In genomic region chr12:132908145-132909029, GRCh38 we compare ENCODE assay signal across 7 cellular contexts. TPM values are rescaled to one million over a fixed set of nuclear protein-coding genes. Genes with fewer than 3 reads are reported as not detected.
A peak's percentile ranks its signal among the peaks of the same experiment; 100 is the strongest.
DNase-seq lines count a peak whose midpoint lies in the region; ATAC-seq and TF ChIP-seq lines count a peak whose summit lies in the region.

No MANE protein-coding gene starts in this region.

- H2BK5ac ChIP-seq in mesendoderm (ENCODE audit: low read length): no peak overlapping the region

- no peaks in the 10 kb centered on the region for H3K27me3 ChIP-seq in endodermal cell (ENCODE audit: control insufficient read depth, insufficient read depth, low read length, poor library complexity, severe bottlenecking)
- no peaks in the 10 kb centered on the region for H3K27me3 ChIP-seq in mesendoderm (ENCODE audit: insufficient read depth, low read length, poor library complexity)

- peak overlapping the region; percentile 86 for H3K56ac ChIP-seq in mesendoderm (ENCODE audit: low read length)

- no peak overlapping the region for H3K23ac ChIP-seq in mesendoderm (ENCODE audit: low read length)

- no peak for TF ChIP-seq CTCF in endodermal cell (conservative IDR thresholded peaks at IDR 0.05)

- H3K9ac ChIP-seq in endodermal cell (ENCODE audit: extremely low read depth, low read length, poor library complexity, severe bottlenecking) (peak overlapping the region; percentile 34), mesendoderm (ENCODE audit: low read length) (peak overlapping the region; percentile 78)

- DNase-seq in NCI-H460 (ENCODE audit: extremely low read depth, low read depth): peak; percentile 99
- DNase-seq in activated CD8-positive, alpha-beta memory T cell treated with anti-CD3 and anti-CD28 coated beads, Interleukin-2, amount 50 U/mL, for 24 hours (ENCODE audit: extremely low read depth): peak; percentile 94
- DNase-seq in endodermal cell: peak; percentile 100
- DNase-seq in mesendoderm: peak; percentile 100
- peak; percentile 90 for DNase-seq in stimulated activated CD8-positive, alpha-beta memory T cell treated with anti-CD3 and anti-CD28 coated beads, Interleukin-12 subunit alpha, Interleukin-12 subunit beta, amount 100 ng/mL, for 1 hour (ENCODE audit: low read depth)

- ATAC-seq in GM18520 (IDR thresholded peaks at IDR 0.05; ENCODE audit: unreplicated experiment) (peak; percentile 73), HG03039 (IDR thresholded peaks at IDR 0.05; ENCODE audit: unreplicated experiment) (peak; percentile 90)

- no peaks in the 10 kb centered on the region for H3K79me2 ChIP-seq in mesendoderm (ENCODE audit: control insufficient read depth, insufficient read depth, low read length)

- peaks cover 35% of the 10 kb centered on the region for H3K9me3 Mint-ChIP-seq in endodermal cell

- peak overlapping the region; percentile 49 for H3K27ac ChIP-seq in endodermal cell (ENCODE audit: low read depth, low read length)
- H3K27ac ChIP-seq in mesendoderm (ENCODE audit: low read depth, low read length): peak overlapping the region; percentile 67

- no peak overlapping the region for H4K5ac ChIP-seq in mesendoderm (ENCODE audit: low read length)

- no peak overlapping the region for H2BK15ac ChIP-seq in mesendoderm (replicated peaks; ENCODE audit: low read depth)

- H3K4me1 ChIP-seq in endodermal cell (ENCODE audit: control insufficient read depth, insufficient read depth, low read length): no peaks in the 10 kb centered on the region
- H3K4me1 ChIP-seq in mesendoderm (ENCODE audit: control insufficient read depth, low read depth, low read length): peaks cover 2% of the 10 kb centered on the region

- no peak overlapping the region for H4K8ac ChIP-seq in mesendoderm (ENCODE audit: low read depth, low read length)

- peak overlapping the region; percentile 5 for H3K18ac ChIP-seq in mesendoderm (ENCODE audit: low read length)

- H3K27me3 Mint-ChIP-seq in endodermal cell (ENCODE audit: insufficient read depth): peaks cover 28% of the 10 kb centered on the region

- peak overlapping the region; percentile 94 for H3K27ac Mint-ChIP-seq in endodermal cell

- WGBS in endodermal cell (ENCODE audit: insufficient coverage in 1 of 2, insufficient read length in 1 of 2), 2 experiments: 4 to 17% methylated on average over 60 to 85 of the region's 85 CpGs
- no CpG with 5 or more reads among the region's 85 CpGs for WGBS in mesendoderm (ENCODE audit: extremely low coverage, insufficient coverage, low lambda C conversion rate)

- peaks cover 14% of the 10 kb centered on the region for H3K36me3 Mint-ChIP-seq in endodermal cell (ENCODE audit: low read depth)

- H3K4me3 ChIP-seq in endodermal cell (ENCODE audit: low read length) (peak overlapping the region; percentile 88), mesendoderm (ENCODE audit: low read length) (peak overlapping the region; percentile 54)

- peak overlapping the region; percentile 74 for H3K4me3 Mint-ChIP-seq in endodermal cell

- H2AK5ac ChIP-seq in mesendoderm (ENCODE audit: low read length): no peak overlapping the region

- no peaks in the 10 kb centered on the region for H3K4me1 Mint-ChIP-seq in endodermal cell

- H3K9me3 ChIP-seq in endodermal cell (ENCODE audit: control insufficient read depth, low read length): peaks cover 30% of the 10 kb centered on the region

- H2BK120ac ChIP-seq in mesendoderm (ENCODE audit: low read depth, low read length): no peak overlapping the region

- no peak overlapping the region for H3K4ac ChIP-seq in mesendoderm (ENCODE audit: low read depth, low read length)

- no peaks in the 10 kb centered on the region for H3K79me1 ChIP-seq in mesendoderm (ENCODE audit: low read length)

- H3K4me2 ChIP-seq in mesendoderm (ENCODE audit: low read length): peak overlapping the region; percentile 91

- no peaks in the 10 kb centered on the region for H3K36me3 ChIP-seq in endodermal cell (ENCODE audit: control insufficient read depth, insufficient read depth, low read length)
- H3K36me3 ChIP-seq in mesendoderm (ENCODE audit: control insufficient read depth, insufficient read depth, low read length): no peaks in the 10 kb centered on the region

RNA-seq across cellular contexts. Expression of gene CHFR, which starts 21.0 kb away (rescaled TPM):
- 17.3 and 20.7 TPM in 2 replicates for total RNA-seq in NCI-H460 (2014; rRNA removed; shearing (Covaris generic))
- 35.3 and 68.0 TPM in 2 replicates for polyA plus RNA-seq in NCI-H460 (2014; cell fraction: nucleus; rRNA removed)
- total RNA-seq in endodermal cell: 10 to 100 TPM; 57.0 to 80.4 TPM
- 33.9 TPM for polyA plus RNA-seq in endodermal cell (2013, experiment 1 of 2)
- 33.5 TPM for polyA plus RNA-seq in endodermal cell (2013, experiment 2 of 2)
- 40.3 TPM for polyA plus RNA-seq in mesendoderm (2013, experiment 1 of 2)
- 39.7 TPM for polyA plus RNA-seq in mesendoderm (2013, experiment 2 of 2)

RNA-seq across cellular contexts. Expression of gene ZNF605, which starts 47.7 kb away (rescaled TPM):
- 12.6 and 17.3 TPM in 2 replicates for total RNA-seq in NCI-H460 (2014; rRNA removed; shearing (Covaris generic))
- 24.9 and 25.0 TPM in 2 replicates for polyA plus RNA-seq in NCI-H460 (2014; cell fraction: nucleus; rRNA removed)
- 10 to 100 TPM; 12.8 to 25.8 TPM for total RNA-seq in endodermal cell
- 9.9 TPM for polyA plus RNA-seq in endodermal cell (2013, experiment 1 of 2)
- polyA plus RNA-seq in endodermal cell (2013, experiment 2 of 2): 9.2 TPM
- 9.4 TPM for polyA plus RNA-seq in mesendoderm (2013, experiment 1 of 2)
- polyA plus RNA-seq in mesendoderm (2013, experiment 2 of 2): 9.8 TPM

Comparison
In these comparisons a context has a peak if more than half of its experiments do, and no peak if none do; other contexts are left out.
1. Peak in every context shown above with its lines: DNase-seq, ATAC-seq, H3K4me3 ChIP-seq and H3K27ac ChIP-seq.